Comparison of ENCODE assay signal across 19 cellular contexts in the genomic region with DNA sequence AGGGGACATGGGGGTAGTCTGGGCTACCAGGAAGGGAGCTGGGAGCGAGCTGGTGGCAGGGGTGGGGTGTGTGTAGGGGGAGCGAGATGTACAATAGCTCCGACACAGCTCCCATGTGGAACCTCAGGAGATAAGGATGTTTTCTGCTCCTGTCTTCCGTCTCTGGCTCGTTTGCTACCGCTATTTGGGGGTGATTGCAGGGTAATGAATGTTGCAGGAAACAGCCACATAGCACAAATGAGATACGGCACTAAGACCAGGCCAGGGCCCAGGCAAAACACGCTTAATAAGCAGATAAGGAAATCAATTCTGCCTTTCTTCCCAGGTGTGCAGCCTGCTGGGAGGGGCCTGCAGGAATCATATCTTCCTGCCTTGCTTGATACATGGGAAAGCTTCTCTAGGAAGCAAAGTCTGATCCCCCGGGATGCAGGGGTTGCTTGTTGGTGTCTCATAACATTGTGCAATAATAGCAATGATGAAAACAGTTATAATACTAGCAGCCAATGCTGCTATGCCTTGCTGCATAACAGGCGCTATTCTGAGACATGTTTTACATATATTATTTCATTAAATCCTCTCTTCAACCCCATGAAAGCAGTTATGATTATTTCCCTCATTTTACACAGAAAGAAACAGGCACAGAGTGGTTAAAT.
DNase-seq lines count a peak whose midpoint lies in the region; TF ChIP-seq lines count a peak whose summit lies in the region.
"Had no signal": no experiment of that assay in that cellular context is flagged by ENCODE, and none has a peak within 500 bp of the region (broad histone marks: within the 10 kb centered on the region; RNA-seq: fewer than 3 reads in every experiment).

No MANE protein-coding gene starts in this region.

- no peaks in the 10 kb centered on the region for H3F3A ChIP-seq in GM23248 (ENCODE audit: insufficient read depth)

- H3K9me3 Mint-ChIP-seq in chondrocyte (ENCODE audit: low read depth) (no peaks in the 10 kb centered on the region), progenitor cell of endocrine pancreas (ENCODE audit: low read depth) (no peaks in the 10 kb centered on the region), Calu3 (ENCODE audit: low read depth, unreplicated experiment) (no peaks in the 10 kb centered on the region)

- H3K4me1 Mint-ChIP-seq in chondrocyte (ENCODE audit: low read depth) = no peaks in the 10 kb centered on the region
- peaks cover 8% of the 10 kb centered on the region for H3K4me1 Mint-ChIP-seq in progenitor cell of endocrine pancreas (ENCODE audit: low read depth)
- no peaks in the 10 kb centered on the region for H3K4me1 Mint-ChIP-seq in Calu3 (ENCODE audit: low read depth, unreplicated experiment)
- H3K4me1 Mint-ChIP-seq: CD4-positive, alpha-beta memory T cell had no signal

- intact Hi-C loops in Calu3 (cut with micrococcal nuclease; ENCODE audit: unreplicated experiment) = no loop called here

- H3K27me3 ChIP-seq in BE2C (no peaks in the 10 kb centered on the region), GM23248 (replicated peaks; ENCODE audit: insufficient read depth) (no peaks in the 10 kb centered on the region), SJCRH30 (no peaks in the 10 kb centered on the region)

- in situ Hi-C loops in GM23248 (cut with MboI) = no loop called here

- DNase-seq in BE2C = peak; percentile 86
- DNase-seq in GM23248 = peak; percentile 27
- peak; percentile 49 for DNase-seq in chondrocyte (ENCODE audit: low spot score)
- DNase-seq in progenitor cell of endocrine pancreas (ENCODE audit: low spot score, unreplicated experiment) = no peak
- DNase-seq in Calu3 = no peak
- DNase-seq in SJCRH30 = no peak
- DNase-seq in NCI-H1092 (lab: John Stamatoyannopoulos, UW) = no peak
- DNase-seq in GF-D8 (lab: John Stamatoyannopoulos, UW) = no peak
- DNase-seq: AML-193; CD4-positive, alpha-beta memory T cell; DMS79 treated with DMSO at 0.1 percent for 48 hours; GOT3; MM.1S; NCI-H1105 treated with DMSO at 0.1 percent for 48 hours; NCI-H187 treated with DMSO at 0.1 percent for 48 hours; NCI-H510A; NCI-H82; PC-3 had no signal

- no peaks in the 10 kb centered on the region for H4K20me1 ChIP-seq in GM23248 (ENCODE audit: insufficient read depth)

- H3K9me2 ChIP-seq in GM23248 (ENCODE audit: insufficient read depth) = no peaks in the 10 kb centered on the region

- H3K4me3 Mint-ChIP-seq in chondrocyte (ENCODE audit: unreplicated experiment) = no peak overlapping the region
- H3K4me3 Mint-ChIP-seq in progenitor cell of endocrine pancreas (ENCODE audit: low read depth) = no peak overlapping the region
- no peak overlapping the region for H3K4me3 Mint-ChIP-seq in Calu3 (ENCODE audit: low read depth, unreplicated experiment)
- H3K4me3 Mint-ChIP-seq: CD4-positive, alpha-beta memory T cell had no signal

- no peak overlapping the region for H3K4me2 ChIP-seq in GM23248 (ENCODE audit: unreplicated experiment)

- no peaks in the 10 kb centered on the region for H3K36me3 Mint-ChIP-seq in chondrocyte (ENCODE audit: low read depth)
- H3K36me3 Mint-ChIP-seq in progenitor cell of endocrine pancreas (ENCODE audit: insufficient read depth) = no peaks in the 10 kb centered on the region
- H3K36me3 Mint-ChIP-seq in Calu3 (ENCODE audit: insufficient read depth, unreplicated experiment) = no peaks in the 10 kb centered on the region
- H3K36me3 Mint-ChIP-seq: CD4-positive, alpha-beta memory T cell had no signal

- BruUV-seq in Calu3 (replicated peaks; lab: Mats Ljungman, UMichigan) = no TSS peak

- peaks cover 19% of the 10 kb centered on the region for H3K27me3 Mint-ChIP-seq in chondrocyte (ENCODE audit: low read depth)
- peaks cover 49% of the 10 kb centered on the region for H3K27me3 Mint-ChIP-seq in progenitor cell of endocrine pancreas
- peaks cover 100% of the 10 kb centered on the region for H3K27me3 Mint-ChIP-seq in Calu3 (ENCODE audit: unreplicated experiment)

- 92% methylated on average over 10 of the region's 10 CpGs for WGBS in GM23248 (ENCODE audit: low coverage in 1 of 2, low lambda C conversion rate in 2 of 2, missing lambda C conversion rate in 2 of 2), 2 experiments

- H3K4me3 ChIP-seq in BE2C (ENCODE audit: low read depth, low read length) (no peak overlapping the region), GM23248 (no peak overlapping the region), SJCRH30 (no peak overlapping the region)

- CTCF ChIA-PET in Calu3 (lab: Charles Lee) = no interaction called here

- no peaks in the 10 kb centered on the region for H3K9me3 ChIP-seq in BE2C
- no peaks in the 10 kb centered on the region for H3K9me3 ChIP-seq in GM23248 (ENCODE audit: low read depth)
- H3K9me3 ChIP-seq in SJCRH30 (replicated peaks) = no peaks in the 10 kb centered on the region

- H3K27ac Mint-ChIP-seq in chondrocyte (ENCODE audit: unreplicated experiment) (no peak overlapping the region), progenitor cell of endocrine pancreas (peak overlapping the region; percentile 2), Calu3 (ENCODE audit: unreplicated experiment) (no peak overlapping the region)
- H3K27ac Mint-ChIP-seq: CD4-positive, alpha-beta memory T cell had no signal

- TF ChIP-seq CTCF in BE2C (IDR thresholded peaks at IDR 0.05; ENCODE audit: low read depth, low read length) (no peak), chondrocyte (IDR thresholded peaks at IDR 0.05) (no peak), progenitor cell of endocrine pancreas (IDR thresholded peaks at IDR 0.05; ENCODE audit: unreplicated experiment) (no peak), Calu3 (IDR thresholded peaks at IDR 0.05; ENCODE audit: unreplicated experiment) (no peak)

- H3K9ac ChIP-seq in GM23248 = no peak overlapping the region

- H3K27ac ChIP-seq in GM23248 (no peak overlapping the region), SJCRH30 (no peak overlapping the region)
- H3K27ac ChIP-seq: RWPE1 had no signal

- H3K79me2 ChIP-seq in GM23248 (ENCODE audit: insufficient read depth) = no peaks in the 10 kb centered on the region

- H3K36me3 ChIP-seq in BE2C (no peaks in the 10 kb centered on the region), GM23248 (ENCODE audit: low read depth) (no peaks in the 10 kb centered on the region), SJCRH30 (no peaks in the 10 kb centered on the region)

- no peak overlapping the region for H2AFZ ChIP-seq in GM23248

- peaks cover 50% of the 10 kb centered on the region for H3K4me1 ChIP-seq in BE2C
- H3K4me1 ChIP-seq in GM23248 (ENCODE audit: insufficient read depth) = no peaks in the 10 kb centered on the region
- peaks cover 3% of the 10 kb centered on the region for H3K4me1 ChIP-seq in SJCRH30

Comparison
In these comparisons a context has a peak if more than half of its experiments do, and no peak if none do; other contexts are left out.
1. DNase-seq: peak in BE2C (single experiment), GM23248 (single experiment) and chondrocyte (single experiment); none in progenitor cell of endocrine pancreas (single experiment), Calu3 (single experiment), SJCRH30 (0 of 2), NCI-H1092 (single experiment) and GF-D8 (single experiment).